In genomic region chr12:65602579-65603295, GRCh38 we compare ENCODE assay signal across 9 cellular contexts.
DNase-seq lines count a peak whose midpoint lies in the region; ATAC-seq and TF ChIP-seq lines count a peak whose summit lies in the region.
"Had no signal": no experiment of that assay in that cellular context is flagged by ENCODE, and none has a peak within 500 bp of the region (broad histone marks: within the 10 kb centered on the region; RNA-seq: fewer than 3 reads in every experiment).

No MANE protein-coding gene starts in this region.

- TF ChIP-seq POLR2A in heart left ventricle (IDR thresholded peaks at IDR 0.05): no peak

- DNase-seq in EH (ENCODE audit: low read depth): peak; percentile 94
- peak; percentile 97 for DNase-seq in HCEC 1CT
- peak; percentile 46 for DNase-seq in NCI-H69 (lab: John Stamatoyannopoulos, UW)
- peak; percentile 66 for DNase-seq in activated naive CD8-positive, alpha-beta T cell treated with anti-CD3 and anti-CD28 coated beads, Interleukin-2, amount 50 U/mL, for 24 hours
- DNase-seq in heart left ventricle: peak; percentile 73 to 86 (median 80)
- peak; percentile 89 for DNase-seq in posterior vena cava (ENCODE audit: low spot score)
- DNase-seq in NCI-H2196 (lab: John Stamatoyannopoulos, UW; ENCODE audit: unreplicated experiment): no peak

- H3K27me3 Mint-ChIP-seq in activated naive CD8-positive, alpha-beta T cell treated with anti-CD3 and anti-CD28 coated beads, Interleukin-2, amount 50 U/mL, for 24 hours: peaks cover 30% of the 10 kb centered on the region

- TF ChIP-seq CTCF in heart left ventricle (IDR thresholded peaks at IDR 0.05): peak; percentile 60 to 85 (median 72)

- WGBS in heart left ventricle, 4 donors: 18 to 29% (median 20%) methylated on average over 11 of the region's 11 CpGs

- no peak overlapping the region for H3K4me3 Mint-ChIP-seq in activated naive CD8-positive, alpha-beta T cell treated with anti-CD3 and anti-CD28 coated beads, Interleukin-2, amount 50 U/mL, for 24 hours
- H3K4me3 Mint-ChIP-seq: activated naive CD4-positive, alpha-beta T cell treated with anti-CD3 and anti-CD28 coated beads, Interleukin-2, amount 50 U/mL, for 24 hours had no signal

- peaks cover 0 to 25% (median 16%) of the 10 kb centered on the region in 12 donors for H3K4me1 ChIP-seq in heart left ventricle

- H3K27ac Mint-ChIP-seq in activated naive CD8-positive, alpha-beta T cell treated with anti-CD3 and anti-CD28 coated beads, Interleukin-2, amount 50 U/mL, for 24 hours: no peak overlapping the region
- H3K27ac Mint-ChIP-seq: activated naive CD4-positive, alpha-beta T cell treated with anti-CD3 and anti-CD28 coated beads, Interleukin-2, amount 50 U/mL, for 24 hours had no signal

- no peaks in the 10 kb centered on the region for H3K36me3 ChIP-seq in heart left ventricle

- H3K9me3 ChIP-seq in heart left ventricle: peaks cover 0 to 10% (median 1%) of the 10 kb centered on the region in 12 donors

- H3K9me3 Mint-ChIP-seq in activated naive CD8-positive, alpha-beta T cell treated with anti-CD3 and anti-CD28 coated beads, Interleukin-2, amount 50 U/mL, for 24 hours: no peaks in the 10 kb centered on the region
- H3K9me3 Mint-ChIP-seq: activated naive CD4-positive, alpha-beta T cell treated with anti-CD3 and anti-CD28 coated beads, Interleukin-2, amount 50 U/mL, for 24 hours had no signal

- intact Hi-C loops in heart left ventricle (cut with DNase I) (loop anchor here in 8 of 10 donors (1.0 to 10.0 kb wide), 10 partner anchors 45 to 485 kb away; no protein-coding TSS in a partner anchor), posterior vena cava (cut with DNase I) (loop anchor here in 1 of 2 donors (5.0 kb wide), 1 partner anchor 480 kb away; no protein-coding TSS in a partner anchor)

- peaks cover 5% of the 10 kb centered on the region for H3K4me1 Mint-ChIP-seq in activated naive CD8-positive, alpha-beta T cell treated with anti-CD3 and anti-CD28 coated beads, Interleukin-2, amount 50 U/mL, for 24 hours
- H3K4me1 Mint-ChIP-seq: activated naive CD4-positive, alpha-beta T cell treated with anti-CD3 and anti-CD28 coated beads, Interleukin-2, amount 50 U/mL, for 24 hours had no signal

- peak; percentile 61 for ATAC-seq in activated naive CD8-positive, alpha-beta T cell treated with anti-CD3 and anti-CD28 coated beads, Interleukin-2, amount 50 U/mL, for 24 hours
- ATAC-seq in heart left ventricle (peak; percentile 88 to 98 (median 96)), GM18517 (IDR thresholded peaks at IDR 0.05; ENCODE audit: unreplicated experiment) (no peak)

- no peaks in the 10 kb centered on the region for H3K36me3 Mint-ChIP-seq in activated naive CD8-positive, alpha-beta T cell treated with anti-CD3 and anti-CD28 coated beads, Interleukin-2, amount 50 U/mL, for 24 hours (ENCODE audit: low read depth)
- H3K36me3 Mint-ChIP-seq: activated naive CD4-positive, alpha-beta T cell treated with anti-CD3 and anti-CD28 coated beads, Interleukin-2, amount 50 U/mL, for 24 hours had no signal

- H3K4me3 ChIP-seq in heart left ventricle: peak overlapping the region in 9 of 12 donors; percentile 18 to 51 (median 34)

- H3K27me3 ChIP-seq in heart left ventricle: peaks cover 0 to 14% (median 3%) of the 10 kb centered on the region in 9 donors

- peak overlapping the region in 10 of 12 donors; percentile 6 to 65 (median 49) for H3K27ac ChIP-seq in heart left ventricle
